1 cellular context compared by ENCODE assay signal in the genomic region with DNA sequence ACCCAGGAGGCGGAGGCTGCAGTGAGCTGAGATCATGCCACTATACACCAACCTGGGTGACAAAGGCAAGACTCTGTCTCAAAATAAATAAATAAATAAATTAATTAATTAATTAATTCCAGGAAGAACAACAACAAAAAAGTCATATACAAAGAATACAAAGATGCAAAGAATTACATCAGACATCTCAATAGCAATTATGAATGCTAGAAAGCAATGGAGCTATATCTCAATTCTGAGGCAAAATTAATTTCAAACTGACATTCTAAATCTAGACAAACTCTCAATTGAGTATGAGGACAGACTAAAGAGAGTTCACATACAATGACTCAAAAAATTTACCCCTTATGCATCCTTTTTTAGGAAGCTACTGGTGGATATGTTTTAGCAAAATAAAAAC.
A peak's percentile ranks its signal among the peaks of the same experiment; 100 is the strongest.
TF ChIP-seq lines count a peak whose summit lies in the region.

No MANE protein-coding gene starts in this region.

TF ChIP-seq in HEK293, 187 proteins besides CTCF, POLR2A, EP300 and RAD21 (continued from another document):
- TF ChIP-seq, protein P1, sequence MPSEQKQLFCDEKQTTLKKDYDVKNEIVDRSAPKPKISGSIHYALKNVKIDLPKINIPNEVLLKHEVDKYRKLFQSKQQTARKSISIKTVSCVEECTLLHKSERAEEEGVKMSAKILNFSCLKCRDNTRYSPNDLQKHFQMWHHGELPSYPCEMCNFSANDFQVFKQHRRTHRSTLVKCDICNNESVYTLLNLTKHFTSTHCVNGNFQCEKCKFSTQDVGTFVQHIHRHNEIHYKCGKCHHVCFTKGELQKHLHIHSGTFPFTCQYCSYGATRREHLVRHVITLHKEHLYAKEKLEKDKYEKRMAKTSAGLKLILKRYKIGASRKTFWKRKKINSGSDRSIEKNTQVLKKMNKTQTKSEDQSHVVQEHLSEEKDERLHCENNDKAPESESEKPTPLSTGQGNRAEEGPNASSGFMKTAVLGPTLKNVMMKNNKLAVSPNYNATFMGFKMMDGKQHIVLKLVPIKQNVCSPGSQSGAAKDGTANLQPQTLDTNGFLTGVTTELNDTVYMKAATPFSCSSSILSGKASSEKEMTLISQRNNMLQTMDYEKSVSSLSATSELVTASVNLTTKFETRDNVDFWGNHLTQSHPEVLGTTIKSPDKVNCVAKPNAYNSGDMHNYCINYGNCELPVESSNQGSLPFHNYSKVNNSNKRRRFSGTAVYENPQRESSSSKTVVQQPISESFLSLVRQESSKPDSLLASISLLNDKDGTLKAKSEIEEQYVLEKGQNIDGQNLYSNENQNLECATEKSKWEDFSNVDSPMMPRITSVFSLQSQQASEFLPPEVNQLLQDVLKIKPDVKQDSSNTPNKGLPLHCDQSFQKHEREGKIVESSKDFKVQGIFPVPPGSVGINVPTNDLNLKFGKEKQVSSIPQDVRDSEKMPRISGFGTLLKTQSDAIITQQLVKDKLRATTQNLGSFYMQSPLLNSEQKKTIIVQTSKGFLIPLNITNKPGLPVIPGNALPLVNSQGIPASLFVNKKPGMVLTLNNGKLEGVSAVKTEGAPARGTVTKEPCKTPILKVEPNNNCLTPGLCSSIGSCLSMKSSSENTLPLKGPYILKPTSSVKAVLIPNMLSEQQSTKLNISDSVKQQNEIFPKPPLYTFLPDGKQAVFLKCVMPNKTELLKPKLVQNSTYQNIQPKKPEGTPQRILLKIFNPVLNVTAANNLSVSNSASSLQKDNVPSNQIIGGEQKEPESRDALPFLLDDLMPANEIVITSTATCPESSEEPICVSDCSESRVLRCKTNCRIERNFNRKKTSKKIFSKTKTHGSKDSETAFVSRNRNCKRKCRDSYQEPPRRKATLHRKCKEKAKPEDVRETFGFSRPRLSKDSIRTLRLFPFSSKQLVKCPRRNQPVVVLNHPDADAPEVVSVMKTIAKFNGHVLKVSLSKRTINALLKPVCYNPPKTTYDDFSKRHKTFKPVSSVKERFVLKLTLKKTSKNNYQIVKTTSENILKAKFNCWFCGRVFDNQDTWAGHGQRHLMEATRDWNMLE (tag by site-specific recombination; conservative IDR thresholded peaks at IDR 0.05; ENCODE audit: low read depth): peak; percentile 43; the same call in 1 of the 2 replicates
- TF ChIP-seq ZNF701 (tag by site-specific recombination; IDR thresholded peaks at IDR 0.05): no peak
- no peak for TF ChIP-seq ZNF404 (tag by site-specific recombination; IDR thresholded peaks at IDR 0.05)
